In genomic region chr12:127494961-127495915, GRCh38 we compare ENCODE assay signal across 24 cellular contexts.
DNase-seq lines count a peak whose midpoint lies in the region; ATAC-seq and TF ChIP-seq lines count a peak whose summit lies in the region.
"Had no signal": no experiment of that assay in that cellular context is flagged by ENCODE, and none has a peak within 500 bp of the region (broad histone marks: within the 10 kb centered on the region; RNA-seq: fewer than 3 reads in every experiment).

No MANE protein-coding gene starts in this region.

- DNase-seq in NCI-H146 (lab: John Stamatoyannopoulos, UW), result peak; percentile 13
- no peak for DNase-seq in NCI-H146 treated with DMSO at 0.1 percent for 48 hours (lab: John Stamatoyannopoulos, UW; ENCODE audit: unreplicated experiment)
- peak; percentile 25 for DNase-seq in NCI-H510A treated with DMSO at 0.1 percent for 48 hours (lab: John Stamatoyannopoulos, UW)
- DNase-seq in cerebellum (ENCODE audit: low spot score), result peak; percentile 71
- DNase-seq in effector CD4-positive, alpha-beta T cell, result no peak
- no peak for DNase-seq in coronary artery (ENCODE audit: low spot score)
- DNase-seq in GM19240 (ENCODE audit: insufficient read length, low spot score), result no peak
- DNase-seq: ACHN, DMS79, GM23248, HFFc6, Karpas-422, NCI-H1417, NCI-H187 treated with DMSO at 0.1 percent for 48 hours, NCI-H2227 treated with DMSO at 0.1 percent for 48 hours, NCI-H524, NCI-H774, SIG-M5, SK-N-SH, T-cell had no signal

- no peak overlapping the region for H3K27ac ChIP-seq in coronary artery
- H3K27ac ChIP-seq: 22Rv1; BLaER1 treated with 17β-estradiol and CSF1 and Interleukin-3, amounts not matched to agents 10 nM and 100 nM; GM23248 had no signal

- no peak for TF ChIP-seq CTCF in coronary artery (IDR thresholded peaks at IDR 0.05)

- no peak for ATAC-seq in GM21367 (IDR thresholded peaks at IDR 0.05; ENCODE audit: unreplicated experiment)
- ATAC-seq: CD8-positive, alpha-beta T cell; T-cell had no signal

- H3K4me3 ChIP-seq in coronary artery, result no peak overlapping the region
- H3K4me3 ChIP-seq: BLaER1 treated with 17β-estradiol and CSF1 and Interleukin-3, amounts not matched to agents 10 nM and 100 nM; GM23248 had no signal

Comparison
In these comparisons a context has a peak if more than half of its experiments do, and no peak if none do; other contexts are left out.
1. DNase-seq: peak in NCI-H146 (single experiment), NCI-H510A treated with DMSO at 0.1 percent for 48 hours (single experiment) and cerebellum (single experiment); none in NCI-H146 treated with DMSO at 0.1 percent for 48 hours (single experiment), effector CD4-positive, alpha-beta T cell (single experiment), coronary artery (single experiment) and GM19240 (single experiment).